In genomic region chr1:38060557-38060956, GRCh38 we compare ENCODE assay signal across 1 cellular context.
A peak's percentile ranks its signal among the peaks of the same experiment; 100 is the strongest.
TF ChIP-seq lines count a peak whose summit lies in the region.

No MANE protein-coding gene starts in this region.

TF ChIP-seq in K562, 482 proteins besides CTCF, POLR2A, EP300 and RAD21:
- TF ChIP-seq ZNF282 (CRISPR knock-in tag; IDR thresholded peaks at IDR 0.05) (no peak), ZFP36 (IDR thresholded peaks at IDR 0.05; ENCODE audit: low read depth, low read length, partially characterized antibody) (peak; percentile 78), KDM1A (IDR thresholded peaks at IDR 0.05) (0 out of 4 replicates have a peak, but pooled peaks of 1 of the 2 experiments have one; percentile 46), RBM25 (IDR thresholded peaks at IDR 0.05; ENCODE audit: low read depth, low read length, severe bottlenecking) (peak; percentile 87), GATAD2B (IDR thresholded peaks at IDR 0.05; ENCODE audit: borderline replicate concordance) (no peak), BCOR (IDR thresholded peaks at IDR 0.05) (peak; percentile 71)
- TF ChIP-seq, protein P1, sequence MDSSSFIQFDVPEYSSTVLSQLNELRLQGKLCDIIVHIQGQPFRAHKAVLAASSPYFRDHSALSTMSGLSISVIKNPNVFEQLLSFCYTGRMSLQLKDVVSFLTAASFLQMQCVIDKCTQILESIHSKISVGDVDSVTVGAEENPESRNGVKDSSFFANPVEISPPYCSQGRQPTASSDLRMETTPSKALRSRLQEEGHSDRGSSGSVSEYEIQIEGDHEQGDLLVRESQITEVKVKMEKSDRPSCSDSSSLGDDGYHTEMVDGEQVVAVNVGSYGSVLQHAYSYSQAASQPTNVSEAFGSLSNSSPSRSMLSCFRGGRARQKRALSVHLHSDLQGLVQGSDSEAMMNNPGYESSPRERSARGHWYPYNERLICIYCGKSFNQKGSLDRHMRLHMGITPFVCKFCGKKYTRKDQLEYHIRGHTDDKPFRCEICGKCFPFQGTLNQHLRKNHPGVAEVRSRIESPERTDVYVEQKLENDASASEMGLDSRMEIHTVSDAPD (CRISPR knock-in tag; IDR thresholded peaks at IDR 0.05), result no peak
TF ChIP-seq in K562: peak in this region for 4.
